8 cellular contexts compared by ENCODE assay signal in genomic region chr12:14774074-14774943, GRCh38. TPM values are rescaled to one million over a fixed set of nuclear protein-coding genes. Genes with fewer than 3 reads are reported as not detected.
A peak's percentile ranks its signal among the peaks of the same experiment; 100 is the strongest.
DNase-seq lines count a peak whose midpoint lies in the region; ATAC-seq and TF ChIP-seq lines count a peak whose summit lies in the region.

No MANE protein-coding gene starts in this region.

- H3K36me3 ChIP-seq in prostate gland, result no peaks in the 10 kb centered on the region

- H3K36me3 Mint-ChIP-seq in T-helper 1 cell treated with Interleukin-12 subunit alpha and Interleukin-12 subunit beta and Interleukin-4 antibody, amounts not matched to agents 30 μg/mL and 1 μg/mL, for 36 hours (ENCODE audit: low read depth), result peaks cover 16% of the 10 kb centered on the region

- peak overlapping the region; percentile 57 for H3K4me3 ChIP-seq in right cardiac atrium (ENCODE audit: low read length)
- H3K4me3 ChIP-seq in prostate gland, result peak overlapping the region; percentile 84 to 88

- under 1% methylated on average over 69 of the region's 69 CpGs for WGBS in right cardiac atrium
- WGBS in prostate gland, result under 1% methylated on average over 69 of the region's 69 CpGs

- no peaks in the 10 kb centered on the region for H3K9me3 Mint-ChIP-seq in T-helper 1 cell treated with Interleukin-12 subunit alpha and Interleukin-12 subunit beta and Interleukin-4 antibody, amounts not matched to agents 30 μg/mL and 1 μg/mL, for 36 hours

- intact Hi-C loops in right cardiac atrium (cut with DNase I) (loop anchor here in 1 of 4 donors (10.0 kb wide), 1 partner anchor 70 kb away; the partner anchor contains the start of gene ART4), prostate gland (cut with DNase I) (loop anchor here (10.0 kb wide), 1 partner anchor 1010 kb away; the partner anchor contains the start of gene EPS8)

- peak overlapping the region; percentile 98 for H3K4me3 Mint-ChIP-seq in T-helper 1 cell treated with Interleukin-12 subunit alpha and Interleukin-12 subunit beta and Interleukin-4 antibody, amounts not matched to agents 30 μg/mL and 1 μg/mL, for 36 hours

- H3K9me3 ChIP-seq in right cardiac atrium (ENCODE audit: control insufficient read depth, low read length) (no peaks in the 10 kb centered on the region), prostate gland (no peaks in the 10 kb centered on the region)

- H3K4me1 Mint-ChIP-seq in T-helper 1 cell treated with Interleukin-12 subunit alpha and Interleukin-12 subunit beta and Interleukin-4 antibody, amounts not matched to agents 30 μg/mL and 1 μg/mL, for 36 hours (ENCODE audit: low read depth), result peaks cover 47% of the 10 kb centered on the region

- peak in 2 of 4 experiments; percentile 13 to 16 for TF ChIP-seq CTCF in prostate gland (IDR thresholded peaks at IDR 0.05)

- no peaks in the 10 kb centered on the region for H3K27me3 Mint-ChIP-seq in T-helper 1 cell treated with Interleukin-12 subunit alpha and Interleukin-12 subunit beta and Interleukin-4 antibody, amounts not matched to agents 30 μg/mL and 1 μg/mL, for 36 hours (ENCODE audit: low read depth)

- H3K27me3 ChIP-seq in right cardiac atrium (ENCODE audit: control insufficient read depth, insufficient read depth) (no peaks in the 10 kb centered on the region), prostate gland (replicated peaks; ENCODE audit: insufficient read depth) (no peaks in the 10 kb centered on the region)

- DNase-seq in CD1c-positive myeloid dendritic cell (ENCODE audit: extremely low spot score) (peak; percentile 96), HS-27A (ENCODE audit: low read depth) (peak; percentile 75), anterior cingulate cortex (lab: John Stamatoyannopoulos, UW) (peak; percentile 24 to 96 (median 86)), right cardiac atrium (peak; percentile 95 to 98 (median 97)), prostate gland (ENCODE audit: low spot score) (peak; percentile 99), ureter (ENCODE audit: low spot score) (peak; percentile 97)

- no peaks in the 10 kb centered on the region for H3K4me1 ChIP-seq in right cardiac atrium (ENCODE audit: control insufficient read depth, insufficient read depth, low read length)
- H3K4me1 ChIP-seq in prostate gland (replicated peaks), result no peaks in the 10 kb centered on the region

- H3K27ac ChIP-seq in right cardiac atrium (ENCODE audit: low read length) (peak overlapping the region; percentile 84), prostate gland (peak overlapping the region; percentile 93 to 95)

- peak overlapping the region; percentile 99 for H3K27ac Mint-ChIP-seq in T-helper 1 cell treated with Interleukin-12 subunit alpha and Interleukin-12 subunit beta and Interleukin-4 antibody, amounts not matched to agents 30 μg/mL and 1 μg/mL, for 36 hours

- ATAC-seq in GM19467 (IDR thresholded peaks at IDR 0.05; ENCODE audit: unreplicated experiment) (peak; percentile 48), right cardiac atrium (peak; percentile 90 to 91)

- peak; percentile 97 for TF ChIP-seq POLR2A in prostate gland (IDR thresholded peaks at IDR 0.05)

RNA-seq across cellular contexts. Expression of gene WBP11, which starts 29.0 kb away (rescaled TPM):
- total RNA-seq in right cardiac atrium (10 to 100 TPM; 51.9 to 63.7 (median 54.1) TPM), prostate gland (10 to 100 TPM; 29.6 to 29.8 TPM), ureter (54.0 TPM)
- 19.3 TPM for polyA plus RNA-seq in right cardiac atrium

RNA-seq across cellular contexts. Expression of gene C12orf60, which starts 29.2 kb away (rescaled TPM):
- total RNA-seq in right cardiac atrium, result 1 to 10 TPM; 1.4 to 2.7 (median 1.5) TPM
- 3.8 TPM for polyA plus RNA-seq in right cardiac atrium
- 1 to 10 TPM; 2.0 to 2.6 TPM for total RNA-seq in prostate gland
- 0.99 TPM for total RNA-seq in ureter

RNA-seq across cellular contexts. Expression of gene SMCO3, which starts 39.7 kb away (rescaled TPM):
- total RNA-seq in right cardiac atrium (under 1 TPM; 0.53 to 0.85 (median 0.68) TPM), prostate gland (1 to 10 TPM in 1 of 2 donors, not detected in 1; 2.2 TPM), ureter (not detected)
- polyA plus RNA-seq in right cardiac atrium, result 1.5 TPM

Comparison
In these comparisons a context has a peak if more than half of its experiments do, and no peak if none do; other contexts are left out.
1. Peak in every context shown above with its lines: DNase-seq, ATAC-seq, H3K4me3 ChIP-seq and H3K27ac ChIP-seq.